In the genomic region with DNA sequence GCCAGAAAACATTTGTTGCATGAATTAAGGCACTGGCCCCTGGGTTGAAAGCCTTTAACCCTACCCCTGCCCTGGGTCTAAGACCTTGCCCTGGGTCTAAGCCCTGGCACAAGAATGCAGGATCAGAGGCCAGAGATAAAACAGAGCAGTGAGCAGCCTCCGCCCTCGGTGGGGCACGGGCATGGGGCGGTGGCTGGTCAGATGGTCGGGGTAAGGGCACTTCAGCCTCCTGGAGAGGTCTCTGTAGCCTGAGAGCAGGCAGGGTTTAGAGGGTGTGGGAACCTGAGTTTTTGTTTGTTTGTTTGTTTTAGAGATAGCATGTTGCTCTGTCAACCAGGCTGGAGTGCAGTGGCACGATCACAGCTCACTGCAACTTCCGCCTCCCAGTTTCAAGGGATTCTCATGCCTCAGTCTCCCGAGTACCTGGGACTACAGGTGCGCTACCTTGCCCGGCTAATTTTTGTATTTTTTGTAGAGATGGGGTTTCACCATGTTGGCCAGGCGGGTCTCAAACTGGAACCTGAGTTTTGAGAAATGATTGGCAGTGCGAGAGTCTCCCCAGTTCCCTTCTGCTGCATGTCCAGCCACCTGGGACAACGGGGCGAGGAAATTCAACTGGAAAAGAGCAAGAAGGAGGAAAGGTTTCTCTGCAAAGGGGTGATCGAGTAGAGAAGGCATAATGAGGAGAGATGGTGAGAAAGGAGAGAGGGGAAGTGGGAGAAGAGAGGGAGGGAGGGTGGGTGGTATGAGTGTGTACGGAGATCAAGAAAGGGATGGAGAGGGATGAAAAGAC, we compare ENCODE assay signal across 1 cellular context.
A peak's percentile ranks its signal among the peaks of the same experiment; 100 is the strongest.
TF ChIP-seq lines count a peak whose summit lies in the region.

No MANE protein-coding gene starts in this region.

TF ChIP-seq in liver, 16 proteins besides CTCF, POLR2A, EP300 and RAD21:
- TF ChIP-seq HNF4G (IDR thresholded peaks at IDR 0.05) (peak; percentile 60), NR2F2 (IDR thresholded peaks at IDR 0.05) (peak; percentile 81), EGR1 (IDR thresholded peaks at IDR 0.05; ENCODE audit: low read depth in 2 of 2) (no peak), JUND (IDR thresholded peaks at IDR 0.05) (peak in 1 of 2 donors; percentile 24), RXRA (IDR thresholded peaks at IDR 0.05) (peak; percentile 93 to 98), REST (IDR thresholded peaks at IDR 0.05) (no peak), HNF4A (conservative IDR thresholded peaks at IDR 0.05) (peak; percentile 95 to 97), SP1 (IDR thresholded peaks at IDR 0.05) (peak; percentile 64)
